12 cellular contexts compared by ENCODE assay signal in genomic region chr2:164920430-164920829, GRCh38. TPM values are rescaled to one million over a fixed set of nuclear protein-coding genes. Genes with fewer than 3 reads are reported as not detected.
DNase-seq lines count a peak whose midpoint lies in the region; ATAC-seq and TF ChIP-seq lines count a peak whose summit lies in the region.
"Had no signal": no experiment of that assay in that cellular context is flagged by ENCODE, and none has a peak within 500 bp of the region (broad histone marks: within the 10 kb centered on the region; RNA-seq: fewer than 3 reads in every experiment).

No MANE protein-coding gene starts in this region.

- intact Hi-C loops in body of pancreas (cut with DNase I): loop anchor here (10.0 kb wide), 1 partner anchor 186 kb away; no protein-coding TSS in a partner anchor

- DNase-seq in DMS53 (lab: John Stamatoyannopoulos, UW): peak; percentile 85
- peak; percentile 55 for DNase-seq in MM.1S
- peak; percentile 33 for DNase-seq in astrocyte of the hippocampus (ENCODE audit: low read depth, low spot score)
- DNase-seq in myocyte (ENCODE audit: low read depth): peak; percentile 75
- DNase-seq in germinal center (ENCODE audit: low spot score): no peak
- no peak for DNase-seq in body of pancreas
- DNase-seq in activated T-cell treated with anti-CD3 and anti-CD28 coated beads, Interleukin-2, amount 50 U/mL, for 1 hour: no peak
- no peak for DNase-seq in H9
- DNase-seq: activated CD4-positive, alpha-beta T cell treated with anti-CD3 and anti-CD28 coated beads, Interleukin-2, amount 50 U/mL, for 1 hour; NCI-H1930; stimulated activated CD4-positive, alpha-beta T cell treated with anti-CD3 and anti-CD28 coated beads, Interleukin-4, amount 100 ng/mL, for 4 hours had no signal

- H3K4ac ChIP-seq in H9 (ENCODE audit: low read depth, low read length): no peak overlapping the region

- H2BK20ac ChIP-seq in H9 (ENCODE audit: low read depth, low read length, poor library complexity, severe bottlenecking): no peak overlapping the region

- H3K23me2 ChIP-seq in H9 (ENCODE audit: insufficient read length, low read depth, low read length, poor library complexity, severe bottlenecking): no peaks in the 10 kb centered on the region

- H4K20me1 ChIP-seq in MM.1S (ENCODE audit: insufficient read depth, low read length): no peaks in the 10 kb centered on the region
- H4K20me1 ChIP-seq in H9 (ENCODE audit: control insufficient read depth, insufficient read depth, insufficient read length): no peaks in the 10 kb centered on the region

- no peaks in the 10 kb centered on the region for H3K27me3 ChIP-seq in MM.1S (replicated peaks; ENCODE audit: insufficient read depth, low read length)
- no peaks in the 10 kb centered on the region for H3K27me3 ChIP-seq in body of pancreas
- no peaks in the 10 kb centered on the region for H3K27me3 ChIP-seq in H9 (ENCODE audit: insufficient read depth, low read length)

- no peak overlapping the region for H4K5ac ChIP-seq in H9 (ENCODE audit: insufficient read length, low read depth, low read length)

- no peak overlapping the region for H2AK5ac ChIP-seq in H9 (ENCODE audit: insufficient read length, low read length)

- no peaks in the 10 kb centered on the region for H3K79me1 ChIP-seq in H9 (ENCODE audit: insufficient read depth, low read depth, low read length, poor library complexity, severe bottlenecking)

- no peak for ATAC-seq in body of pancreas

- no peak overlapping the region for H2BK12ac ChIP-seq in H9 (ENCODE audit: insufficient read length, low read depth, low read length)

- H3K79me2 ChIP-seq in MM.1S (ENCODE audit: low read length) (no peaks in the 10 kb centered on the region), H9 (ENCODE audit: insufficient read depth, low read length) (no peaks in the 10 kb centered on the region)

- no peak overlapping the region for H3K56ac ChIP-seq in H9 (ENCODE audit: insufficient read length, low read depth, low read length)

- H4K91ac ChIP-seq in H9 (ENCODE audit: insufficient read length, low read depth, low read length): no peak overlapping the region

- H3K9me3 ChIP-seq in MM.1S (replicated peaks; ENCODE audit: insufficient read depth, low read length) (no peaks in the 10 kb centered on the region), body of pancreas (no peaks in the 10 kb centered on the region), H9 (ENCODE audit: control insufficient read depth, low read depth, low read length) (no peaks in the 10 kb centered on the region)
- H3K9me3 ChIP-seq: HAP-1 had no signal

- H3K4me3 ChIP-seq in MM.1S (ENCODE audit: low read length) (peak overlapping the region; percentile 28), body of pancreas (no peak overlapping the region)
- H3K4me3 ChIP-seq: HAP-1 had no signal

- H2AFZ ChIP-seq in MM.1S (ENCODE audit: low read length) (peak overlapping the region; percentile 71), H9 (ENCODE audit: low read length) (no peak overlapping the region)

- no peaks in the 10 kb centered on the region for H3K9me2 ChIP-seq in MM.1S (replicated peaks; ENCODE audit: insufficient read depth, low read length)

- peak overlapping the region; percentile 63 for H3K4me2 ChIP-seq in MM.1S (ENCODE audit: low read depth, low read length)
- no peak overlapping the region for H3K4me2 ChIP-seq in H9 (ENCODE audit: insufficient read depth, insufficient read length, low read length)

- H3K27me3 Mint-ChIP-seq in H9 (ENCODE audit: low read depth): no peaks in the 10 kb centered on the region

- no peak overlapping the region for H3K4me3 Mint-ChIP-seq in H9

- TF ChIP-seq CTCF in MM.1S (IDR thresholded peaks at IDR 0.05; ENCODE audit: low read length): no peak
- no peak for TF ChIP-seq CTCF in body of pancreas (IDR thresholded peaks at IDR 0.05)
- no peak for TF ChIP-seq CTCF in H9 (conservative IDR thresholded peaks at IDR 0.05)

- H2BK15ac ChIP-seq in H9 (ENCODE audit: low read depth, low read length): no peak overlapping the region

- no peak for TF ChIP-seq POLR2A in body of pancreas (IDR thresholded peaks at IDR 0.05)

- H3K18ac ChIP-seq in H9 (ENCODE audit: insufficient read length, low read depth, low read length): no peak overlapping the region

- no peak overlapping the region for H3K14ac ChIP-seq in H9 (ENCODE audit: insufficient read depth, low read length)

- H3K4me1 Mint-ChIP-seq in H9: peaks cover 8% of the 10 kb centered on the region in 2 experiments

- no peak overlapping the region for H3K23ac ChIP-seq in H9 (ENCODE audit: insufficient read length, low read depth, low read length)

- WGBS in body of pancreas, 2 donors: 74 to 86% methylated on average over 4 of the region's 4 CpGs
- WGBS in H9 (ENCODE audit: extremely low coverage, insufficient read length, low lambda C conversion rate): no CpG with 5 or more reads among the region's 4 CpGs

- H3K9me3 Mint-ChIP-seq in H9: no peaks in the 10 kb centered on the region

- H3K4me1 ChIP-seq in MM.1S (ENCODE audit: low read length) (0 out of 2 replicates have a peak, but pooled peaks cover 5% of the 10 kb centered on the region), body of pancreas (peaks cover 11% of the 10 kb centered on the region), H9 (ENCODE audit: insufficient read depth, low read length) (no peaks in the 10 kb centered on the region)

- H2BK5ac ChIP-seq in H9 (ENCODE audit: insufficient read length, low read length): no peak overlapping the region

- H3F3A ChIP-seq in MM.1S (ENCODE audit: insufficient read depth, low read length): no peaks in the 10 kb centered on the region

- peak overlapping the region; percentile 30; the same call in 1 of the 2 replicates for H3K9ac ChIP-seq in MM.1S (ENCODE audit: low read length)
- no peak overlapping the region for H3K9ac ChIP-seq in H9 (ENCODE audit: extremely low read depth, insufficient read length, low read length)

- no peak overlapping the region for H3T11ph ChIP-seq in H9 (ENCODE audit: low read length)

- H2BK120ac ChIP-seq in H9 (ENCODE audit: low read depth, low read length, poor library complexity, severe bottlenecking): no peak overlapping the region

- no peaks in the 10 kb centered on the region for H3K36me3 ChIP-seq in MM.1S (replicated peaks; ENCODE audit: insufficient read depth, low read length)
- no peaks in the 10 kb centered on the region for H3K36me3 ChIP-seq in body of pancreas (replicated peaks in 1 of 2; ENCODE audit: insufficient read depth in 1 of 2, low read depth in 2 of 2)
- H3K36me3 ChIP-seq: HAP-1 had no signal

- no peaks in the 10 kb centered on the region for H3K36me3 Mint-ChIP-seq in H9 (ENCODE audit: insufficient read depth in 1 of 3, low read depth in 3 of 3)

- no peak overlapping the region for H4K8ac ChIP-seq in H9 (replicated peaks; ENCODE audit: insufficient read length, low read depth, low read length)

- H3K27ac Mint-ChIP-seq in H9: no peak overlapping the region

- H3K27ac ChIP-seq in MM.1S (ENCODE audit: low read length): peak overlapping the region; percentile 26; the same call in 1 of the 2 replicates
- H3K27ac ChIP-seq in body of pancreas: no peak overlapping the region
- H3K27ac ChIP-seq in H9 (ENCODE audit: insufficient read length, low read depth, low read length): no peak overlapping the region

RNA-seq across cellular contexts. Expression of gene SLC38A11, which starts 34.9 kb away (rescaled TPM):
- total RNA-seq in myocyte: 0.19 TPM in 1 of 2 replicates, not detected in the other
- polyA plus RNA-seq in myocyte (2012): 0.08 TPM
- total RNA-seq in body of pancreas: 1 to 10 TPM; 1.6 to 2.9 TPM
- total RNA-seq in H9 (2021): not detected in 2 replicates

Comparison
In these comparisons a context has a peak if more than half of its experiments do, and no peak if none do; other contexts are left out.
1. DNase-seq: peak in DMS53 (single experiment), MM.1S (single experiment), astrocyte of the hippocampus (single experiment) and myocyte (single experiment); none in germinal center (single experiment), body of pancreas (0 of 4), activated T-cell treated with anti-CD3 and anti-CD28 coated beads, Interleukin-2, amount 50 U/mL, for 1 hour (single experiment) and H9 (single experiment).